In genomic region chr2:28397043-28397381, GRCh38 we compare ENCODE assay signal across 10 cellular contexts. TPM values are rescaled to one million over a fixed set of nuclear protein-coding genes. Genes with fewer than 3 reads are reported as not detected.
DNase-seq lines count a peak whose midpoint lies in the region; ATAC-seq and TF ChIP-seq lines count a peak whose summit lies in the region.
"Had no signal": no experiment of that assay in that cellular context is flagged by ENCODE, and none has a peak within 500 bp of the region (broad histone marks: within the 10 kb centered on the region; RNA-seq: fewer than 3 reads in every experiment).

No MANE protein-coding gene starts in this region.

- TF ChIP-seq CTCF in fibroblast of lung (conservative IDR thresholded peaks at IDR 0.05 in 1 of 2, IDR thresholded peaks at IDR 0.05 in 1 of 2; ENCODE audit: low read depth in 1 of 2, low read length in 2 of 2) (no peak), psoas muscle (IDR thresholded peaks at IDR 0.05) (no peak)

- WGBS in psoas muscle, 3 donors = 25 to 34% (median 28%) methylated on average over 2 of the region's 2 CpGs

- peaks cover 2% of the 10 kb centered on the region for H3K27me3 Mint-ChIP-seq in activated CD4-positive, alpha-beta T cell treated with anti-CD3 and anti-CD28 coated beads, Interleukin-2, amount 10 ng/mL, durations not matched to agents 7 days and 5 days

- H3K4me1 Mint-ChIP-seq in activated CD4-positive, alpha-beta T cell treated with anti-CD3 and anti-CD28 coated beads, Interleukin-2, amount 10 ng/mL, durations not matched to agents 7 days and 5 days = peaks cover 39% of the 10 kb centered on the region

- no peaks in the 10 kb centered on the region for H3K9me3 Mint-ChIP-seq in activated CD4-positive, alpha-beta T cell treated with anti-CD3 and anti-CD28 coated beads, Interleukin-2, amount 10 ng/mL, durations not matched to agents 7 days and 5 days

- no peak for DNase-seq in SJCRH30
- no peak for DNase-seq in fibroblast of lung (ENCODE audit: low read depth in 2 of 2)
- DNase-seq in psoas muscle = no peak
- DNase-seq in activated CD4-positive, alpha-beta T cell treated with anti-CD3 and anti-CD28 coated beads, Interleukin-2, amount 10 ng/mL, durations not matched to agents 7 days and 5 days = no peak
- DNase-seq: activated naive CD4-positive, alpha-beta T cell; DND-41 had no signal

- peak overlapping the region; percentile 76 to 99 (median 98); a peak in 21 of 22 replicates for H3K27ac ChIP-seq in BLaER1 treated with 17β-estradiol and CSF1 and Interleukin-3, amounts not matched to agents 10 nM and 100 nM
- H3K27ac ChIP-seq in SJCRH30 (no peak overlapping the region; the same call in 1 of the 2 replicates), fibroblast of lung (ENCODE audit: insufficient read depth, low read length) (peak overlapping the region; percentile 98), psoas muscle (peak overlapping the region; percentile 100)

- H3K9ac ChIP-seq in BLaER1 treated with 17β-estradiol and CSF1 and Interleukin-3, amounts not matched to agents 10 nM and 100 nM = peak overlapping the region; percentile 94 to 100 (median 98)
- peak overlapping the region; percentile 94 for H3K9ac ChIP-seq in fibroblast of lung (ENCODE audit: insufficient read depth, low read length)

- CTCF ChIA-PET in activated CD4-positive, alpha-beta T cell treated with anti-CD3 and anti-CD28 coated beads, Interleukin-2, amount 10 ng/mL, durations not matched to agents 7 days and 5 days (lab: Charles Lee) = interaction anchor here (1.3 kb wide), 1 partner anchor 12 kb away, joined by 5 read pairs; no protein-coding TSS in a partner anchor

- intact Hi-C loops in psoas muscle (cut with DNase I) = loop anchor here (2.0 to 10.0 kb wide), 6 partner anchors 232 to 692 kb away; partner anchors contain the start of genes MRPL33 (in 2 of the 2), BABAM2 (in 1 of the 2) and RBKS (in 1 of the 2)

- H2AFZ ChIP-seq in fibroblast of lung (ENCODE audit: low read length) = no peak overlapping the region

- ATAC-seq in psoas muscle (no peak), HG03135 (IDR thresholded peaks at IDR 0.05; ENCODE audit: unreplicated experiment) (no peak), GM18873 (IDR thresholded peaks at IDR 0.05; ENCODE audit: low FRiP score, unreplicated experiment) (no peak), GM21360 (IDR thresholded peaks at IDR 0.05; ENCODE audit: unreplicated experiment) (no peak)

- H3K27ac Mint-ChIP-seq in activated CD4-positive, alpha-beta T cell treated with anti-CD3 and anti-CD28 coated beads, Interleukin-2, amount 10 ng/mL, durations not matched to agents 7 days and 5 days = no peak overlapping the region

- POLR2A ChIA-PET in activated CD4-positive, alpha-beta T cell treated with anti-CD3 and anti-CD28 coated beads, Interleukin-2, amount 10 ng/mL, durations not matched to agents 7 days and 5 days (lab: Charles Lee) = no interaction called here

- peaks cover 26 to 83% (median 79%) of the 10 kb centered on the region in 11 experiments for H3K36me3 ChIP-seq in BLaER1 treated with 17β-estradiol and CSF1 and Interleukin-3, amounts not matched to agents 10 nM and 100 nM
- H3K36me3 ChIP-seq in SJCRH30 = peaks cover 5% of the 10 kb centered on the region
- H3K36me3 ChIP-seq in fibroblast of lung (ENCODE audit: control insufficient read depth, insufficient read depth, low read length) = peaks cover 6% of the 10 kb centered on the region
- H3K36me3 ChIP-seq in psoas muscle (ENCODE audit: insufficient read depth in 1 of 2, low read depth in 1 of 2) = peaks cover 0 to 32% of the 10 kb centered on the region in 2 donors

- no peak overlapping the region for H3K4me3 Mint-ChIP-seq in activated CD4-positive, alpha-beta T cell treated with anti-CD3 and anti-CD28 coated beads, Interleukin-2, amount 10 ng/mL, durations not matched to agents 7 days and 5 days

- H3K27me3 ChIP-seq in BLaER1 treated with 17β-estradiol and CSF1 and Interleukin-3, amounts not matched to agents 10 nM and 100 nM = peaks cover 0 to 26% (median 7%) of the 10 kb centered on the region in 11 experiments; a peak in 7 of 22 replicates
- H3K27me3 ChIP-seq in SJCRH30 (no peaks in the 10 kb centered on the region), fibroblast of lung (ENCODE audit: control insufficient read depth, insufficient read depth, low read length) (no peaks in the 10 kb centered on the region), psoas muscle (ENCODE audit: insufficient read depth in 3 of 3, low read length in 2 of 3) (no peaks in the 10 kb centered on the region)

- H3K4me3 ChIP-seq in BLaER1 treated with 17β-estradiol and CSF1 and Interleukin-3, amounts not matched to agents 10 nM and 100 nM = peak overlapping the region; percentile 90 to 100 (median 96); a peak in 18 of 20 replicates
- H3K4me3 ChIP-seq in SJCRH30 (peak overlapping the region; percentile 75), fibroblast of lung (replicated peaks in 1 of 4; ENCODE audit: control extremely low read depth in 1 of 4, insufficient read depth in 1 of 4, low read depth in 3 of 4, low read length in 4 of 4) (peak overlapping the region; percentile 58 to 96 (median 80)), psoas muscle (peak overlapping the region; percentile 100)

- H3K4me1 ChIP-seq in BLaER1 treated with 17β-estradiol and CSF1 and Interleukin-3, amounts not matched to agents 10 nM and 100 nM = peaks cover 39 to 60% (median 52%) of the 10 kb centered on the region in 10 experiments
- peaks cover 24% of the 10 kb centered on the region for H3K4me1 ChIP-seq in SJCRH30
- H3K4me1 ChIP-seq in fibroblast of lung (ENCODE audit: control insufficient read depth, extremely low read depth, insufficient read depth, low read length) = peaks cover 18% of the 10 kb centered on the region
- peaks cover 47% of the 10 kb centered on the region for H3K4me1 ChIP-seq in psoas muscle

- H3K9me3 ChIP-seq in BLaER1 treated with 17β-estradiol and CSF1 and Interleukin-3, amounts not matched to agents 10 nM and 100 nM (replicated peaks in 1 of 11) = peaks cover 0 to 19% (median 0%) of the 10 kb centered on the region in 11 experiments; a peak in 5 of 22 replicates
- H3K9me3 ChIP-seq in SJCRH30 (replicated peaks) (no peaks in the 10 kb centered on the region), fibroblast of lung (ENCODE audit: control insufficient read depth, insufficient read depth, low read depth, low read length) (no peaks in the 10 kb centered on the region), psoas muscle (no peaks in the 10 kb centered on the region)

- peaks cover 91% of the 10 kb centered on the region for H3K79me2 ChIP-seq in fibroblast of lung (ENCODE audit: control insufficient read depth, insufficient read depth, low read length)

- H3K36me3 Mint-ChIP-seq in activated CD4-positive, alpha-beta T cell treated with anti-CD3 and anti-CD28 coated beads, Interleukin-2, amount 10 ng/mL, durations not matched to agents 7 days and 5 days (ENCODE audit: low read depth) = peaks cover 14% of the 10 kb centered on the region

- peaks cover 84 to 92% (median 89%) of the 10 kb centered on the region in 11 experiments for H4K20me1 ChIP-seq in BLaER1 treated with 17β-estradiol and CSF1 and Interleukin-3, amounts not matched to agents 10 nM and 100 nM
- no peaks in the 10 kb centered on the region for H4K20me1 ChIP-seq in fibroblast of lung (ENCODE audit: control insufficient read depth, extremely low read depth, insufficient read depth, low read length)

- peak overlapping the region; percentile 80 to 95 (median 89) for H3K4me2 ChIP-seq in BLaER1 treated with 17β-estradiol and CSF1 and Interleukin-3, amounts not matched to agents 10 nM and 100 nM
- H3K4me2 ChIP-seq in fibroblast of lung (ENCODE audit: extremely low read depth, insufficient read depth, low read length) = peak overlapping the region; percentile 72

RNA-seq across cellular contexts. Expression of gene FOSL2, which starts 4.4 kb away (rescaled TPM):
- total RNA-seq in SJCRH30 (2014; rRNA removed; shearing (Covaris generic)) = 30.0 and 30.7 TPM in 2 replicates
- 68.6 and 83.6 TPM in 2 replicates for total RNA-seq in fibroblast of lung
- 27.8 and 58.9 TPM in 2 replicates for polyA plus RNA-seq in fibroblast of lung
- polyA plus RNA-seq in fibroblast of lung (2012) = 33.0 and 74.5 TPM in 2 replicates
- polyA minus RNA-seq in fibroblast of lung (ENCODE audit: low replicate concordance) = 110 and 268 TPM in 2 replicates
- total RNA-seq in psoas muscle = 100 to 1,000 TPM in 3 of 4 donors, 10 to 100 TPM in 1; 52.2 to 278 (median 192) TPM
- 10 to 100 TPM; 20.1 to 74.7 (median 72.1) TPM for polyA plus RNA-seq in psoas muscle
- 10 to 100 TPM; 39.6 to 47.0 TPM for total RNA-seq in activated CD4-positive, alpha-beta T cell treated with anti-CD3 and anti-CD28 coated beads, Interleukin-2, amount 10 ng/mL, durations not matched to agents 7 days and 5 days
